In genomic region chr15:88794001-88794400, GRCh38 we compare ENCODE assay signal across 29 cellular contexts. TPM values are rescaled to one million over a fixed set of nuclear protein-coding genes. Genes with fewer than 3 reads are reported as not detected.
"Had no signal": no experiment of that assay in that cellular context is flagged by ENCODE, and none has a peak within 500 bp of the region (broad histone marks: within the 10 kb centered on the region; RNA-seq: fewer than 3 reads in every experiment).

No MANE protein-coding gene starts in this region.

- H3K36me3 Mint-ChIP-seq: immature natural killer cell; naive thymus-derived CD8-positive, alpha-beta T cell; stimulated activated naive B cell treated with anti-CD40 and anti-IgM and Interleukin-4, amounts not matched to agents 10 μg/mL and 1 μg/mL and 100 μg/mL, for 72 hours had no signal

- H3K36me3 ChIP-seq: esophagus muscularis mucosa, gastroesophageal sphincter, neutrophil, right lobe of liver, tibial nerve, upper lobe of right lung, vagina had no signal

- ATAC-seq: effector memory CD8-positive, alpha-beta T cell; gastroesophageal sphincter; left colon; left ventricle myocardium superior; naive thymus-derived CD8-positive, alpha-beta T cell; psoas muscle; right lobe of liver; stimulated activated naive B cell treated with anti-CD40 and anti-IgM and Interleukin-4, amounts not matched to agents 10 μg/mL and 1 μg/mL and 100 μg/mL, for 72 hours; stimulated activated naive CD8-positive, alpha-beta T cell treated with anti-CD3 and anti-CD28 coated beads, Interleukin-15, amount 100 ng/mL, for 72 hours; upper lobe of right lung had no signal

- H3K4me3 Mint-ChIP-seq: dendritic cell treated with granulocyte-macrophage colony-stimulating factor and Interleukin-4, amounts not matched to agents 40 ng/mL and 50 ng/mL, for 4 days; effector memory CD8-positive, alpha-beta T cell; immature natural killer cell; naive thymus-derived CD8-positive, alpha-beta T cell; stimulated activated naive B cell treated with anti-CD40 and anti-IgM and Interleukin-4, amounts not matched to agents 10 μg/mL and 1 μg/mL and 100 μg/mL, for 72 hours; stimulated activated naive CD8-positive, alpha-beta T cell treated with anti-CD3 and anti-CD28 coated beads, Interleukin-15, amount 100 ng/mL, for 72 hours had no signal

- H3K4me1 Mint-ChIP-seq: immature natural killer cell; naive thymus-derived CD8-positive, alpha-beta T cell; stimulated activated naive CD8-positive, alpha-beta T cell treated with anti-CD3 and anti-CD28 coated beads, Interleukin-15, amount 100 ng/mL, for 72 hours had no signal

- H3K27me3 ChIP-seq: right lobe of liver, testis, vagina had no signal

- H3K4me1 ChIP-seq: esophagus muscularis mucosa, gastroesophageal sphincter, psoas muscle, right lobe of liver, testis, tibial nerve, upper lobe of right lung, vagina had no signal

- H3K4me3 ChIP-seq: esophagus muscularis mucosa, gastroesophageal sphincter, lung, psoas muscle, right lobe of liver, skin epidermis, testis, tibial nerve, upper lobe of right lung, vagina had no signal

- DNase-seq: effector memory CD8-positive, alpha-beta T cell; foreskin fibroblast; glutamatergic neuron; immature natural killer cell; kidney; left colon; left ventricle myocardium superior; mesendoderm; psoas muscle; retina; right lobe of liver; stimulated activated CD4-positive, alpha-beta T cell treated with anti-CD3 and anti-CD28 coated beads, Interleukin-2, amount 100 ng/mL, for 24 hours; stimulated activated CD4-positive, alpha-beta T cell treated with anti-CD3 and anti-CD28 coated beads, Interleukin-4, amount 100 ng/mL, for 4 hours; stimulated activated naive B cell treated with anti-CD40 and anti-IgM and Interleukin-4, amounts not matched to agents 10 μg/mL and 1 μg/mL and 100 μg/mL, for 72 hours; stimulated activated naive CD8-positive, alpha-beta T cell treated with anti-CD3 and anti-CD28 coated beads, Interleukin-15, amount 100 ng/mL, for 72 hours; testis; upper lobe of right lung had no signal

- H3K9me3 Mint-ChIP-seq: dendritic cell treated with granulocyte-macrophage colony-stimulating factor and Interleukin-4, amounts not matched to agents 40 ng/mL and 50 ng/mL, for 4 days; effector memory CD8-positive, alpha-beta T cell; naive thymus-derived CD8-positive, alpha-beta T cell; stimulated activated naive B cell treated with anti-CD40 and anti-IgM and Interleukin-4, amounts not matched to agents 10 μg/mL and 1 μg/mL and 100 μg/mL, for 72 hours; stimulated activated naive CD8-positive, alpha-beta T cell treated with anti-CD3 and anti-CD28 coated beads, Interleukin-15, amount 100 ng/mL, for 72 hours had no signal

- H3K27ac ChIP-seq: epithelial cell of prostate, esophagus muscularis mucosa, gastroesophageal sphincter, neutrophil, psoas muscle, right lobe of liver, skin epidermis, testis, tibial nerve, upper lobe of right lung, vagina had no signal

- H3K27ac Mint-ChIP-seq: dendritic cell treated with granulocyte-macrophage colony-stimulating factor and Interleukin-4, amounts not matched to agents 40 ng/mL and 50 ng/mL, for 4 days; effector memory CD8-positive, alpha-beta T cell; immature natural killer cell; naive thymus-derived CD8-positive, alpha-beta T cell; stimulated activated naive B cell treated with anti-CD40 and anti-IgM and Interleukin-4, amounts not matched to agents 10 μg/mL and 1 μg/mL and 100 μg/mL, for 72 hours; stimulated activated naive CD8-positive, alpha-beta T cell treated with anti-CD3 and anti-CD28 coated beads, Interleukin-15, amount 100 ng/mL, for 72 hours had no signal

- H3K9me3 ChIP-seq: esophagus muscularis mucosa, neutrophil, psoas muscle, right lobe of liver, testis, tibial nerve, upper lobe of right lung, vagina had no signal

RNA-seq across cellular contexts. Expression of gene ACAN, which starts 9.2 kb away (rescaled TPM):
- total RNA-seq: naive thymus-derived CD8-positive, alpha-beta T cell; subcutaneous adipose tissue had no signal
- polyA plus RNA-seq: immature natural killer cell, neural cell had no signal
